In genomic region chr4:1279253-1279652, GRCh38 we compare ENCODE assay signal across 24 cellular contexts. TPM values are rescaled to one million over a fixed set of nuclear protein-coding genes. Genes with fewer than 3 reads are reported as not detected.
DNase-seq lines count a peak whose midpoint lies in the region; ATAC-seq, FAIRE-seq and TF ChIP-seq lines count a peak whose summit lies in the region.
"Had no signal": no experiment of that assay in that cellular context is flagged by ENCODE, and none has a peak within 500 bp of the region (broad histone marks: within the 10 kb centered on the region; RNA-seq: fewer than 3 reads in every experiment).

No MANE protein-coding gene starts in this region.

- no peaks in the 10 kb centered on the region for H3K79me2 ChIP-seq in osteoblast (ENCODE audit: insufficient read depth, low read length)

- H3K27me3 ChIP-seq in osteoblast (ENCODE audit: insufficient read depth, low read length): no peaks in the 10 kb centered on the region
- H3K27me3 ChIP-seq: BE2C had no signal

- no peak overlapping the region for H2AFZ ChIP-seq in osteoblast (ENCODE audit: low read length)

- TF ChIP-seq CTCF in osteoblast (IDR thresholded peaks at IDR 0.05; ENCODE audit: extremely low read depth, low read depth, low read length): no peak

- no peaks in the 10 kb centered on the region for H3K9me3 ChIP-seq in osteoblast (ENCODE audit: low read depth, low read length)
- H3K9me3 ChIP-seq: BE2C, HAP-1 had no signal

- no peak for FAIRE-seq in RCC 7860 (lab: Jason Lieb, UNC)
- FAIRE-seq: A204.1, GM12891, GM19239, H1, HepG2, HTR-8/SVneo had no signal

- ATAC-seq in HG03159 (IDR thresholded peaks at IDR 0.05; ENCODE audit: unreplicated experiment): no peak
- ATAC-seq: HepG2 had no signal

- no peak overlapping the region for H3K27ac ChIP-seq in osteoblast (ENCODE audit: low read depth, low read length)

- no peaks in the 10 kb centered on the region for H4K20me1 ChIP-seq in osteoblast (ENCODE audit: insufficient read depth, low read length)

- no peaks in the 10 kb centered on the region for H3K4me1 ChIP-seq in osteoblast (ENCODE audit: insufficient read depth, low read length)
- H3K4me1 ChIP-seq: BE2C, HAP-1 had no signal

- H3K4me3 ChIP-seq in osteoblast (ENCODE audit: insufficient read depth, low read length): no peak overlapping the region
- H3K4me3 ChIP-seq: HAP-1 had no signal

- no peaks in the 10 kb centered on the region for H3K36me3 ChIP-seq in osteoblast (ENCODE audit: insufficient read depth, low read length)
- H3K36me3 ChIP-seq: BE2C, HAP-1 had no signal

- H3K4me2 ChIP-seq in osteoblast (ENCODE audit: insufficient read depth, low read length): no peak overlapping the region

- peak; percentile 31 for DNase-seq in activated effector memory CD4-positive, alpha-beta T cell treated with anti-CD3 and anti-CD28 coated beads, Interleukin-2, amount 50 U/mL, for 16 hours
- no peak for DNase-seq in activated effector memory CD4-positive, alpha-beta T cell treated with Interleukin-2 at 50 U/mL for 16 hours
- peak; percentile 48 for DNase-seq in islet precursor cell
- DNase-seq in osteoblast (ENCODE audit: insufficient read length, low spot score, missing footprints): peak; percentile 29
- no peak for DNase-seq in RCC 7860 (ENCODE audit: low spot score)
- no peak for DNase-seq in RPMI8226
- DNase-seq: ACHN; BE2C; C1 segment of cervical spinal cord; CD4-positive, CD25-positive, alpha-beta regulatory T cell; CD8-positive, alpha-beta memory T cell; COR-L47; DMS 273 treated with DMSO at 0.1 percent for 48 hours; DMS53; DND-41; EL had no signal

RNA-seq across cellular contexts. Expression of gene MAEA, which starts 10.4 kb away (rescaled TPM):
- 55.7 and 70.6 TPM in 2 replicates for total RNA-seq in osteoblast

RNA-seq across cellular contexts. Expression of gene CTBP1, which starts 30.3 kb away (rescaled TPM):
- total RNA-seq in osteoblast: 246 and 262 TPM in 2 replicates

Comparison
In these comparisons a context has a peak if more than half of its experiments do, and no peak if none do; other contexts are left out.
1. DNase-seq: peak in activated effector memory CD4-positive, alpha-beta T cell treated with anti-CD3 and anti-CD28 coated beads, Interleukin-2, amount 50 U/mL, for 16 hours (single experiment), islet precursor cell (single experiment) and osteoblast (single experiment); none in activated effector memory CD4-positive, alpha-beta T cell treated with Interleukin-2 at 50 U/mL for 16 hours (single experiment), RCC 7860 (single experiment) and RPMI8226 (single experiment).